In genomic region chr2:110311713-110312112, GRCh38 we compare ENCODE assay signal across 7 cellular contexts.
DNase-seq lines count a peak whose midpoint lies in the region; ATAC-seq, FAIRE-seq and TF ChIP-seq lines count a peak whose summit lies in the region.
"Not testable (repeated sequence)": the region's sequence is repeated elsewhere in the genome, so short reads cannot be mapped to it uniquely, and the experiment has no call there.

No MANE protein-coding gene starts in this region.

- H3K9me3 ChIP-seq in Panc1 (ENCODE audit: control insufficient read depth, insufficient read depth, low read depth, low read length); endothelial cell of umbilical vein (replicated peaks; ENCODE audit: control insufficient read depth, insufficient read depth, low read length); hepatocyte (ENCODE audit: low read depth); mucosa of descending colon; pancreas: not testable (repeated sequence)

- not testable (repeated sequence) for H3K4me2 ChIP-seq in endothelial cell of umbilical vein (ENCODE audit: insufficient read depth, low read length); hepatocyte

- H3K27me3 Mint-ChIP-seq in type B pancreatic cell: not testable (repeated sequence)

- H3K27ac ChIP-seq in Panc1 (ENCODE audit: low read length); endothelial cell of umbilical vein (ENCODE audit: insufficient read depth, low read depth, low read length); pancreas: not testable (repeated sequence)
- H3K27ac ChIP-seq in hepatocyte: peak overlapping the region; percentile 77

- H3K27me3 ChIP-seq in Panc1 (ENCODE audit: control insufficient read depth, insufficient read depth, low read length); endothelial cell of umbilical vein (ENCODE audit: control insufficient read depth in 2 of 2, insufficient read depth in 2 of 2, low read length in 2 of 2); hepatocyte; pancreas: not testable (repeated sequence)

- TF ChIP-seq CTCF in Panc1 (IDR thresholded peaks at IDR 0.05); endothelial cell of umbilical vein (IDR thresholded peaks at IDR 0.05; ENCODE audit: extremely low read depth in 1 of 2, insufficient read depth in 1 of 2, low read depth in 1 of 2, low read length in 2 of 2); hepatocyte (IDR thresholded peaks at IDR 0.05; ENCODE audit: poor library complexity); mucosa of descending colon (IDR thresholded peaks at IDR 0.05); pancreas (IDR thresholded peaks at IDR 0.05); type B pancreatic cell (conservative IDR thresholded peaks at IDR 0.05): not testable (repeated sequence)

- ATAC-seq in Panc1: 0 out of 2 replicates have a peak, but pooled peaks have one; percentile 55
- ATAC-seq in left colon: peak; percentile 84
- peak; percentile 91 for ATAC-seq in mucosa of descending colon
- ATAC-seq in pancreas: peak in 3 of 4 donors; percentile 9 to 43 (median 41)

- not testable (repeated sequence) for H3K36me3 Mint-ChIP-seq in type B pancreatic cell

- BruUV-seq in Panc1 (replicated peaks; lab: Mats Ljungman, UMichigan); endothelial cell of umbilical vein (replicated peaks; lab: Mats Ljungman, UMichigan): not testable (repeated sequence)

- DNase-seq in Panc1 (ENCODE audit: low read depth, low spot score); endothelial cell of umbilical vein (ENCODE audit: low read depth, low spot score); hepatocyte (ENCODE audit: low spot score); pancreas: not testable (repeated sequence)
- DNase-seq in left colon (peak; percentile 35 to 64), mucosa of descending colon (peak in 2 of 3 donors; percentile 38 to 73), type B pancreatic cell (ENCODE audit: extremely low spot score, unreplicated experiment) (peak; percentile 6)

- POLR2A ChIA-PET in Panc1 (lab: Charles Lee); endothelial cell of umbilical vein (lab: Charles Lee): not testable (repeated sequence)

- not testable (repeated sequence) for H2AFZ ChIP-seq in endothelial cell of umbilical vein (ENCODE audit: low read depth, low read length); hepatocyte

- dilution Hi-C loops in endothelial cell of umbilical vein (cut with MboI; ENCODE audit: extremely low pct_ligation_motif_present, low sequenced_read_pairs): not testable (repeated sequence)

- in situ Hi-C loops in Panc1 (cut with HindIII; ENCODE audit: low pct_unique_long_range_greater_than_20kb, low sequenced_read_pairs): not testable (repeated sequence)

- not testable (repeated sequence) for H3K9me3 Mint-ChIP-seq in type B pancreatic cell

- intact Hi-C loops in Panc1 (cut with micrococcal nuclease; ENCODE audit: unreplicated experiment); endothelial cell of umbilical vein (cut with micrococcal nuclease); left colon (cut with DNase I, micrococcal nuclease); mucosa of descending colon (cut with DNase I, micrococcal nuclease); pancreas (cut with DNase I): not testable (repeated sequence)

- TF ChIP-seq POLR2A in endothelial cell of umbilical vein (IDR thresholded peaks at IDR 0.05; ENCODE audit: low read depth, low read length): not testable (repeated sequence)

- H3K4me1 ChIP-seq in Panc1 (ENCODE audit: control insufficient read depth, insufficient read depth, low read length); endothelial cell of umbilical vein (ENCODE audit: control insufficient read depth, extremely low read depth, insufficient read depth, low read length); hepatocyte (ENCODE audit: insufficient read depth); mucosa of descending colon (ENCODE audit: low read depth); pancreas: not testable (repeated sequence)

- 74% methylated on average over 5 of the region's 5 CpGs for WGBS in hepatocyte (ENCODE audit: low lambda C conversion rate, missing lambda C conversion rate)
- WGBS in pancreas, 2 donors: 83 to 85% methylated on average over 3 of the region's 5 CpGs

- not testable (repeated sequence) for H3K9me1 ChIP-seq in endothelial cell of umbilical vein (replicated peaks; ENCODE audit: control insufficient read depth, extremely low read depth, insufficient read depth, low read length)

- not testable (repeated sequence) for H3K9ac ChIP-seq in endothelial cell of umbilical vein (replicated peaks; ENCODE audit: extremely low read depth, insufficient read depth, low read length)

- not testable (repeated sequence) for H3K4me3 Mint-ChIP-seq in type B pancreatic cell

- not testable (repeated sequence) for H3K4me1 Mint-ChIP-seq in type B pancreatic cell (ENCODE audit: unreplicated experiment)

- H3K27ac Mint-ChIP-seq in type B pancreatic cell: not testable (repeated sequence)

- CTCF ChIA-PET in Panc1 (lab: Charles Lee); endothelial cell of umbilical vein (lab: Charles Lee): not testable (repeated sequence)

- not testable (repeated sequence) for H3K79me2 ChIP-seq in endothelial cell of umbilical vein (ENCODE audit: control insufficient read depth, insufficient read depth, low read length); hepatocyte

- H3K36me3 ChIP-seq in Panc1 (ENCODE audit: control insufficient read depth, insufficient read depth, low read length); endothelial cell of umbilical vein (ENCODE audit: control insufficient read depth in 2 of 2, extremely low read depth in 1 of 2, insufficient read depth in 2 of 2, low read length in 2 of 2); hepatocyte (replicated peaks; ENCODE audit: insufficient read depth, low read depth); mucosa of descending colon (ENCODE audit: low read depth); pancreas: not testable (repeated sequence)

- not testable (repeated sequence) for H3K4me3 ChIP-seq in Panc1 (ENCODE audit: low read depth in 2 of 2, low read length in 2 of 2); endothelial cell of umbilical vein (replicated peaks in 1 of 3; ENCODE audit: insufficient read depth in 1 of 3, low read depth in 1 of 3, low read length in 3 of 3); hepatocyte; mucosa of descending colon; pancreas

- not testable (repeated sequence) for H3K9me2 ChIP-seq in hepatocyte (replicated peaks; ENCODE audit: insufficient read depth)

- not testable (repeated sequence) for H4K20me1 ChIP-seq in endothelial cell of umbilical vein (replicated peaks; ENCODE audit: control insufficient read depth, extremely low read depth, insufficient read depth, low read length); hepatocyte (ENCODE audit: insufficient read depth, poor library complexity, severe bottlenecking)

- FAIRE-seq in endothelial cell of umbilical vein (lab: Jason Lieb, UNC): peak; percentile 57
- FAIRE-seq in pancreas (lab: Jason Lieb, UNC): not testable (repeated sequence)

Comparison
In these comparisons a context has a peak if more than half of its experiments do, and no peak if none do; other contexts are left out.
1. ATAC-seq: peak in every context shown above with its lines; median percentile 91 in mucosa of descending colon; 84 in left colon; 55 in Panc1; 41 in pancreas.